ENCODE assay signal across 8 cellular contexts in the genomic region with DNA sequence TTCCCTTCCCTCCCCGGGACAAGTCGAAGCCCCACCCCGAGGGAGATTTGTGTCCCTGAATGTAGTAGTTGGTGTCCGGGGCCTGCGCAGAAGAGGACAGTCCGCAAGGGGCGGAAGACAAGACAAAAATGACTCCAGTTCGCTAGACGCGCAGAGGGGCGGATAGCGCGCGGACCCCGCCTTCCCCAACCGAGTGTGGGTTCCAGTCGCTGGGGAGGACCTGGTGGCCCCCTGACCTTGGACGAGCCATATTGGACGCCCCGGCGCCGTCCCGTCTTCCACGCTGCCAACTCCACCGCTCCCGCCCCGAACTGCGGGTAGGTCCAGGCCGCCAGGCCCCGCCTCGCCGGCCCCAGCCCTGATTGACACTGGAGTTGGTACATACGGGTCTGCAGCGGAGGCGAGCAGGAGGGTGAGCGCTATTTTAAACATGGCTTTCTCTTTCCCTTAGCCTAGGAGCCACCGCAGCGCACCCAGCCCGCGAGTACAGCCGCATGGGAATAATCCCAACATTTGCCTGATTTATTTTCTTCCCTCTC. TPM values are rescaled to one million over a fixed set of nuclear protein-coding genes. Genes with fewer than 3 reads are reported as not detected.
DNase-seq lines count a peak whose midpoint lies in the region; ATAC-seq and TF ChIP-seq lines count a peak whose summit lies in the region.

No MANE protein-coding gene starts in this region.

- peak overlapping the region; percentile 80 for H3K4me2 ChIP-seq in OCI-LY7 (ENCODE audit: low read length)

- H3K9ac ChIP-seq in muscle layer of colon (ENCODE audit: low read length): peak overlapping the region; percentile 81

- H3K4me1 ChIP-seq in OCI-LY7 (ENCODE audit: insufficient read depth, low read length, poor library complexity, severe bottlenecking) (peaks cover 32% of the 10 kb centered on the region), esophagus (ENCODE audit: control insufficient read depth in 2 of 2, insufficient read depth in 2 of 2, low read length in 1 of 2) (no peaks in the 10 kb centered on the region), muscle layer of colon (ENCODE audit: insufficient read depth, low read length) (peaks cover 18% of the 10 kb centered on the region)

- ATAC-seq in GM21526 (IDR thresholded peaks at IDR 0.05; ENCODE audit: low FRiP score, unreplicated experiment): peak; percentile 73

- CTCF ChIA-PET in OCI-LY7 (lab: Charles Lee; ENCODE audit: unreplicated experiment): no interaction called here

- no TSS peak for BruUV-seq in OCI-LY7 (replicated peaks; lab: Mats Ljungman, UMichigan)

- H3K79me2 ChIP-seq in OCI-LY7 (ENCODE audit: insufficient read depth, low read depth, low read length): peaks cover 38% of the 10 kb centered on the region

- intact Hi-C loops in OCI-LY7 (cut with micrococcal nuclease; ENCODE audit: unreplicated experiment): loop anchor here (1.0 to 5.0 kb wide), 4 partner anchors 155 to 874 kb away; a partner anchor contains a TSS

- H3K9me3 ChIP-seq in OCI-LY7 (ENCODE audit: low read length) (peaks cover 8% of the 10 kb centered on the region; the same call in 1 of the 2 replicates), esophagus (ENCODE audit: control insufficient read depth in 2 of 2, insufficient read depth in 1 of 2, low read depth in 1 of 2, low read length in 1 of 2) (no peaks in the 10 kb centered on the region), muscle layer of colon (ENCODE audit: low read length) (no peaks in the 10 kb centered on the region)

- peak overlapping the region; percentile 48 for H3K27ac ChIP-seq in OCI-LY7 (ENCODE audit: low read depth, low read length, poor library complexity, severe bottlenecking)
- peak overlapping the region; percentile 92 to 99 for H3K27ac ChIP-seq in esophagus (ENCODE audit: low read depth in 2 of 2, low read length in 1 of 2)
- peak overlapping the region; percentile 93 for H3K27ac ChIP-seq in muscle layer of colon (ENCODE audit: low read depth, low read length)

- H3K4me3 ChIP-seq in OCI-LY7 (ENCODE audit: low read depth, low read length, poor library complexity, severe bottlenecking) (peak overlapping the region; percentile 77), esophagus (ENCODE audit: low read depth in 1 of 2, low read length in 2 of 2) (peak overlapping the region; percentile 82 to 95), muscle layer of colon (ENCODE audit: low read depth in 1 of 2, low read length in 2 of 2) (peak overlapping the region; percentile 84)

- peak overlapping the region; percentile 95 for H2AFZ ChIP-seq in OCI-LY7 (ENCODE audit: low read length)

- H4K20me1 ChIP-seq in OCI-LY7 (ENCODE audit: insufficient read depth, low read length): peaks cover 8% of the 10 kb centered on the region; the same call in 1 of the 2 replicates

- H3K27me3 ChIP-seq in esophagus (ENCODE audit: control insufficient read depth in 1 of 2, insufficient read depth in 2 of 2, low read length in 2 of 2) (no peaks in the 10 kb centered on the region), muscle layer of colon (ENCODE audit: control insufficient read depth in 1 of 2, insufficient read depth in 2 of 2, low read length in 2 of 2) (no peaks in the 10 kb centered on the region)

- DNase-seq in DMS153 (lab: John Stamatoyannopoulos, UW) (peak; percentile 66), HuH-7 (ENCODE audit: low spot score) (peak; percentile 79), OCI-LY7 (ENCODE audit: low spot score) (peak; percentile 71)
- peak; percentile 66 for DNase-seq in activated T-cell treated with anti-CD3 and anti-CD28 coated beads, Interleukin-2, amount 50 U/mL, for 1 hour
- DNase-seq in stimulated activated CD8-positive, alpha-beta memory T cell treated with anti-CD3 and anti-CD28 coated beads, Interleukin-7, amount 100 ng/mL, for 1 hour (ENCODE audit: low read depth in 2 of 2): peak; percentile 22 to 30

- H3K36me3 ChIP-seq in OCI-LY7 (ENCODE audit: insufficient read depth, low read length) (no peaks in the 10 kb centered on the region), esophagus (ENCODE audit: control insufficient read depth in 2 of 2, insufficient read depth in 2 of 2, low read length in 1 of 2) (no peaks in the 10 kb centered on the region), muscle layer of colon (ENCODE audit: insufficient read depth, low read length) (no peaks in the 10 kb centered on the region)

- TF ChIP-seq CTCF in OCI-LY7 (conservative IDR thresholded peaks at IDR 0.05; ENCODE audit: low read length): 0 out of 2 replicates have a peak, but pooled peaks have one; percentile 22

- POLR2A ChIA-PET in OCI-LY7 (lab: Charles Lee): interaction anchor here (0.6 to 1.8 kb wide), 2 partner anchors 10 to 23 kb away, joined by 3 to 13 read pairs; no protein-coding TSS in a partner anchor

- H3K9me2 ChIP-seq in OCI-LY7 (ENCODE audit: insufficient read depth, low read length): no peaks in the 10 kb centered on the region

- 1% methylated on average over 41 of the region's 41 CpGs for WGBS in esophagus, 2 donors

RNA-seq across cellular contexts. Expression of a gene that starts 0.8 kb away (rescaled TPM):
- total RNA-seq in OCI-LY7 (2014; rRNA removed; shearing (Covaris generic)): 105 and 134 TPM in 2 replicates
- total RNA-seq in OCI-LY7 (2022): 97.5 and 103 TPM in 2 replicates
- polyA plus RNA-seq in esophagus: 100 to 1,000 TPM in 1 of 2 donors, 10 to 100 TPM in 1; 72.1 to 105 TPM

Comparison
In these comparisons a context has a peak if more than half of its experiments do, and no peak if none do; other contexts are left out.
1. Peak in every context shown above with its lines: DNase-seq, ATAC-seq, H3K4me3 ChIP-seq and H3K27ac ChIP-seq.
2. DNase-seq: peak in every context shown above with its lines; median percentile 79 in HuH-7; 71 in OCI-LY7; 66 in DMS153; 66 in activated T-cell treated with anti-CD3 and anti-CD28 coated beads, Interleukin-2, amount 50 U/mL, for 1 hour; 26 in stimulated activated CD8-positive, alpha-beta memory T cell treated with anti-CD3 and anti-CD28 coated beads, Interleukin-7, amount 100 ng/mL, for 1 hour.